In the genomic region with DNA sequence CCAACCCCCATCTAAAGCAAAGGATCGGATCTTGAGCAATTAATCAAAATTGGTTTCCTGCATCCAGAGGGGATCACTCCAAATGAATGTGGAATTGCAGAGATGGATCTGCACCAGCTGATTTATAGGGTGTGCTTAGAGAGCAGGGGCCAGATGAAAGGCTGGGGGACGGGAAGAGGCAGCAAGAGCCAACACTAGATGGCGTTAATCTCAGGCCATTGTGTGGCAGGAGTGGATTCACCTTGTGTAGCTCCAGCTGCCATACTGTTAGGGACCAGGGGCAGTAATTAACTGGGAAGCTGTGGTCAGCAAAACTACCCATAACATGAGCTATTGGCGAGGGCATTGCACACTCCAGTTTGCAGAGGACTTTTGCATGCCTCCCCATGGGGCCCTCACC, we compare ENCODE assay signal across 9 cellular contexts. TPM values are rescaled to one million over a fixed set of nuclear protein-coding genes. Genes with fewer than 3 reads are reported as not detected.
DNase-seq lines count a peak whose midpoint lies in the region; ATAC-seq and TF ChIP-seq lines count a peak whose summit lies in the region.
"Had no signal": no experiment of that assay in that cellular context is flagged by ENCODE, and none has a peak within 500 bp of the region (broad histone marks: within the 10 kb centered on the region; RNA-seq: fewer than 3 reads in every experiment).

No MANE protein-coding gene starts in this region.

- H3K4me3 ChIP-seq in BE2C (ENCODE audit: low read depth, low read length) (no peak overlapping the region), GM23338 (no peak overlapping the region)

- H3K36me3 Mint-ChIP-seq in GM23338 (ENCODE audit: low read depth): no peaks in the 10 kb centered on the region
- no peaks in the 10 kb centered on the region for H3K36me3 Mint-ChIP-seq in stimulated activated naive B cell treated with anti-CD40 and anti-IgM and Interleukin-4, amounts not matched to agents 10 μg/mL and 1 μg/mL and 100 μg/mL, for 72 hours

- ATAC-seq in GM23338 (peak; percentile 94), GM18498 (IDR thresholded peaks at IDR 0.05; ENCODE audit: unreplicated experiment) (no peak), HG03354 (IDR thresholded peaks at IDR 0.05; ENCODE audit: poor library complexity, severe bottlenecking, unreplicated experiment) (no peak), HG03108 (IDR thresholded peaks at IDR 0.05; ENCODE audit: unreplicated experiment) (no peak)
- peak; percentile 54 to 67 for ATAC-seq in stimulated activated naive B cell treated with anti-CD40 and anti-IgM and Interleukin-4, amounts not matched to agents 10 μg/mL and 1 μg/mL and 100 μg/mL, for 72 hours (replicated peaks)

- no peaks in the 10 kb centered on the region for H3K9me3 Mint-ChIP-seq in GM23338
- no peaks in the 10 kb centered on the region for H3K9me3 Mint-ChIP-seq in stimulated activated naive B cell treated with anti-CD40 and anti-IgM and Interleukin-4, amounts not matched to agents 10 μg/mL and 1 μg/mL and 100 μg/mL, for 72 hours

- H3K27me3 ChIP-seq in BE2C (no peaks in the 10 kb centered on the region), GM23338 (ENCODE audit: insufficient read depth) (no peaks in the 10 kb centered on the region)

- H3K27ac ChIP-seq in GM23338 (ENCODE audit: low read depth): no peak overlapping the region
- H3K27ac ChIP-seq: epithelial cell of prostate had no signal

- DNase-seq in BE2C: peak; percentile 60
- DNase-seq in GM23338 (ENCODE audit: low spot score): peak; percentile 88
- peak; percentile 79 for DNase-seq in NCI-H774 (lab: John Stamatoyannopoulos, UW)
- peak; percentile 64 for DNase-seq in ecto neural progenitor cell (ENCODE audit: low spot score)
- no peak for DNase-seq in stimulated activated naive B cell treated with anti-CD40 and anti-IgM and Interleukin-4, amounts not matched to agents 10 μg/mL and 1 μg/mL and 100 μg/mL, for 72 hours

- H3K4me1 ChIP-seq in BE2C (no peaks in the 10 kb centered on the region; the same call in 1 of the 2 replicates), GM23338 (ENCODE audit: insufficient read depth) (no peaks in the 10 kb centered on the region)

- no peak overlapping the region for H3K27ac Mint-ChIP-seq in GM23338
- H3K27ac Mint-ChIP-seq in stimulated activated naive B cell treated with anti-CD40 and anti-IgM and Interleukin-4, amounts not matched to agents 10 μg/mL and 1 μg/mL and 100 μg/mL, for 72 hours: no peak overlapping the region

- peaks cover 28% of the 10 kb centered on the region for H3K4me1 Mint-ChIP-seq in GM23338
- peaks cover 11 to 12% of the 10 kb centered on the region in 2 donors for H3K4me1 Mint-ChIP-seq in stimulated activated naive B cell treated with anti-CD40 and anti-IgM and Interleukin-4, amounts not matched to agents 10 μg/mL and 1 μg/mL and 100 μg/mL, for 72 hours

- H3K79me2 ChIP-seq in GM23338 (replicated peaks; ENCODE audit: insufficient read depth): no peaks in the 10 kb centered on the region

- no peaks in the 10 kb centered on the region for H3K9me2 ChIP-seq in GM23338 (ENCODE audit: insufficient read depth)

- no peaks in the 10 kb centered on the region for H4K20me1 ChIP-seq in GM23338 (replicated peaks; ENCODE audit: insufficient read depth)

- no peak overlapping the region for H2AFZ ChIP-seq in GM23338

- no peaks in the 10 kb centered on the region for H3K36me3 ChIP-seq in BE2C
- H3K36me3 ChIP-seq in GM23338 (ENCODE audit: insufficient read depth): no peaks in the 10 kb centered on the region

- H3K27me3 Mint-ChIP-seq in GM23338 (ENCODE audit: insufficient read depth, low read depth, poor library complexity): peaks cover 11% of the 10 kb centered on the region
- peaks cover 17% of the 10 kb centered on the region in 2 donors for H3K27me3 Mint-ChIP-seq in stimulated activated naive B cell treated with anti-CD40 and anti-IgM and Interleukin-4, amounts not matched to agents 10 μg/mL and 1 μg/mL and 100 μg/mL, for 72 hours

- no peak overlapping the region for H3K4me2 ChIP-seq in GM23338

- TF ChIP-seq CTCF in BE2C (IDR thresholded peaks at IDR 0.05; ENCODE audit: low read depth, low read length): peak; percentile 96
- peak; percentile 79 to 95 for TF ChIP-seq CTCF in GM23338 (conservative IDR thresholded peaks at IDR 0.05; ENCODE audit: low read depth in 2 of 2)

- H3K4me3 Mint-ChIP-seq in GM23338: no peak overlapping the region
- no peak overlapping the region for H3K4me3 Mint-ChIP-seq in stimulated activated naive B cell treated with anti-CD40 and anti-IgM and Interleukin-4, amounts not matched to agents 10 μg/mL and 1 μg/mL and 100 μg/mL, for 72 hours

- H3F3A ChIP-seq in GM23338 (replicated peaks; ENCODE audit: low read depth): no peaks in the 10 kb centered on the region

- H3K9me3 ChIP-seq in BE2C: no peaks in the 10 kb centered on the region

TF ChIP-seq in GM23338, 12 proteins besides CTCF, POLR2A, EP300 and RAD21:
- no peak for TF ChIP-seq CREB1 (CRISPR knock-in tag; IDR thresholded peaks at IDR 0.05; ENCODE audit: low read depth)
- peak; percentile 33; the same call in 1 of the 2 replicates for TF ChIP-seq ETS1 (IDR thresholded peaks at IDR 0.05)
- TF ChIP-seq EZH2phosphoT487 (IDR thresholded peaks at IDR 0.05; ENCODE audit: unreplicated experiment): no peak

RNA-seq across cellular contexts. Expression of gene SERPINH1, which starts 35.6 kb away (rescaled TPM):
- polyA plus RNA-seq in BE2C (2012; ENCODE audit: insufficient read depth, insufficient read length, low read depth): 387 TPM
- 1,217 and 1,375 TPM in 2 replicates for total RNA-seq in GM23338 (2014; rRNA removed; shearing (Covaris generic))
- polyA plus RNA-seq in GM23338 (2016; fragmentation: Nextera tagmentation; extraction: Ambion mirVana): 238 and 269 TPM in 2 replicates

Comparison
In these comparisons a context has a peak if more than half of its experiments do, and no peak if none do; other contexts are left out.
1. ATAC-seq: peak in GM23338 (single experiment) and stimulated activated naive B cell treated with anti-CD40 and anti-IgM and Interleukin-4, amounts not matched to agents 10 μg/mL and 1 μg/mL and 100 μg/mL, for 72 hours (2 of 2); none in GM18498 (single experiment), HG03354 (single experiment) and HG03108 (single experiment).